1 cellular context compared by ENCODE assay signal in the genomic region with DNA sequence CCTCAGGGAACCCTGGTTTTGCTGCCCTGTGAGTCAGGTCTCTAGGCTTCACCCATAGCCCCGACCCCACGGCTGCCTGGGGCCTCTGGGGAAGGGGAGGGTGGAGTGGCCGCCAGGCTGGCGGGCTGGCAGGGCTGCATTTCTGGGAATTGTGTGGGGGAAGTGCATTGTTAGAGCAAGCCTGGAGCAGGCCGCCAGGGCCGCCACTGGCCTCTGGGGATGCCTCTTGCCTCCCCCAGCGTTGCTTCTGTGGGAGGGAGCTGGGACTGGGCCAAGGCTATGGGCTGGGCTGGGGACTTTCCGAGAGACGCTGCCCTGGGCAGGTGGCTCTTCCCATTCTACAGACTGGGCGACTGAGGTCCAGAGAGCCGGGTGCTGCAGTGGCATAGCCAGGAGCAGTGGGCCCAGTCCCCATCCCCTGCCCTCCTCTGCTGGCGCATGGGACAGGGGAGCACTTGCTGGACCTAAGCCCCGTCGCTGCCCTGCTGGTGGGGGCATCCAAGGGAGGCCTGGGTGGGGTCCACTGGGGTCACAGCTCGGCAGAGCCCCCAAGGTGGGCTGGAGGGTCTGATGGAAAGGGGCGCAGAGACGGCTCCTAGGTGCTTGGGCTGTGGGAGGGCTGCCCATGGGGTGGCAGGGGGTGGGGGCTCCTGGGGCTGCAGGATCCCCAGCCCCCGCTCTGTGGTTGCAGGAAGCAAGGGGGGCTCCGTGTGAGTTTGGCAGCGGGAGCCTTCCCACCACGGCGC.
TF ChIP-seq lines count a peak whose summit lies in the region.

No MANE protein-coding gene starts in this region.

TF ChIP-seq in HepG2, 621 proteins besides CTCF, POLR2A, EP300 and RAD21 (continued from another document):
- TF ChIP-seq SMAD9 (CRISPR knock-in tag; IDR thresholded peaks at IDR 0.05) (peak; percentile 28; the same call in 1 of the 2 replicates), CBX5 (CRISPR knock-in tag; IDR thresholded peaks at IDR 0.05; ENCODE audit: borderline replicate concordance) (peak; percentile 92), ZSCAN21 (CRISPR knock-in tag; IDR thresholded peaks at IDR 0.05; ENCODE audit: borderline replicate concordance) (no peak; the same call in 1 of the 2 replicates), HOXA9 (CRISPR knock-in tag; IDR thresholded peaks at IDR 0.05; ENCODE audit: borderline replicate concordance) (0 out of 2 replicates have a peak, but pooled peaks have one; percentile 12), ZNF841 (CRISPR knock-in tag; IDR thresholded peaks at IDR 0.05; ENCODE audit: borderline replicate concordance) (no peak), HDAC2 (CRISPR knock-in tag; IDR thresholded peaks at IDR 0.05) (peak; percentile 91), NFYC (CRISPR knock-in tag; IDR thresholded peaks at IDR 0.05) (no peak), SAFB2 (CRISPR knock-in tag; IDR thresholded peaks at IDR 0.05; ENCODE audit: borderline replicate concordance, low read depth) (0 out of 2 replicates have a peak, but pooled peaks have one; percentile 8), CEBPB (IDR thresholded peaks at IDR 0.05; ENCODE audit: borderline replicate concordance, low read depth, low read length) (no peak), ZNF160 (CRISPR knock-in tag; IDR thresholded peaks at IDR 0.05) (0 out of 2 replicates have a peak, but pooled peaks have one; percentile 41), ZKSCAN8 (CRISPR knock-in tag; IDR thresholded peaks at IDR 0.05; ENCODE audit: borderline replicate concordance) (peak; percentile 73), SNAPC2 (CRISPR knock-in tag; IDR thresholded peaks at IDR 0.05) (0 out of 2 replicates have a peak, but pooled peaks have one; percentile 39), XRCC5 (optimal IDR thresholded peaks at IDR 0.05; ENCODE audit: low read length) (no peak), ZNF343 (CRISPR knock-in tag; IDR thresholded peaks at IDR 0.05) (no peak)
- TF ChIP-seq, protein P1, sequence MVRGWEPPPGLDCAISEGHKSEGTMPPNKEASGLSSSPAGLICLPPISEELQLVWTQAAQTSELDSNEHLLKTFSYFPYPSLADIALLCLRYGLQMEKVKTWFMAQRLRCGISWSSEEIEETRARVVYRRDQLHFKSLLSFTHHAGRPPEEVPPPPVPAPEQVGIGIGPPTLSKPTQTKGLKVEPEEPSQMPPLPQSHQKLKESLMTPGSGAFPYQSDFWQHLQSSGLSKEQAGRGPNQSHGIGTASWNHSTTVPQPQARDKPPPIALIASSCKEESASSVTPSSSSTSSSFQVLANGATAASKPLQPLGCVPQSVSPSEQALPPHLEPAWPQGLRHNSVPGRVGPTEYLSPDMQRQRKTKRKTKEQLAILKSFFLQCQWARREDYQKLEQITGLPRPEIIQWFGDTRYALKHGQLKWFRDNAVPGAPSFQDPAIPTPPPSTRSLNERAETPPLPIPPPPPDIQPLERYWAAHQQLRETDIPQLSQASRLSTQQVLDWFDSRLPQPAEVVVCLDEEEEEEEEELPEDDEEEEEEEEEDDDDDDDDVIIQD (CRISPR knock-in tag; IDR thresholded peaks at IDR 0.05; ENCODE audit: low read depth), result no peak
- TF ChIP-seq, protein P2, sequence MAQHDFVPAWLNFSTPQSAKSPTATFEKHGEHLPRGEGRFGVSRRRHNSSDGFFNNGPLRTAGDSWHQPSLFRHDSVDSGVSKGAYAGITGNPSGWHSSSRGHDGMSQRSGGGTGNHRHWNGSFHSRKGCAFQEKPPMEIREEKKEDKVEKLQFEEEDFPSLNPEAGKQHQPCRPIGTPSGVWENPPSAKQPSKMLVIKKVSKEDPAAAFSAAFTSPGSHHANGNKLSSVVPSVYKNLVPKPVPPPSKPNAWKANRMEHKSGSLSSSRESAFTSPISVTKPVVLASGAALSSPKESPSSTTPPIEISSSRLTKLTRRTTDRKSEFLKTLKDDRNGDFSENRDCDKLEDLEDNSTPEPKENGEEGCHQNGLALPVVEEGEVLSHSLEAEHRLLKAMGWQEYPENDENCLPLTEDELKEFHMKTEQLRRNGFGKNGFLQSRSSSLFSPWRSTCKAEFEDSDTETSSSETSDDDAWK (CRISPR knock-in tag; IDR thresholded peaks at IDR 0.05), result no peak
- TF ChIP-seq, protein P3, sequence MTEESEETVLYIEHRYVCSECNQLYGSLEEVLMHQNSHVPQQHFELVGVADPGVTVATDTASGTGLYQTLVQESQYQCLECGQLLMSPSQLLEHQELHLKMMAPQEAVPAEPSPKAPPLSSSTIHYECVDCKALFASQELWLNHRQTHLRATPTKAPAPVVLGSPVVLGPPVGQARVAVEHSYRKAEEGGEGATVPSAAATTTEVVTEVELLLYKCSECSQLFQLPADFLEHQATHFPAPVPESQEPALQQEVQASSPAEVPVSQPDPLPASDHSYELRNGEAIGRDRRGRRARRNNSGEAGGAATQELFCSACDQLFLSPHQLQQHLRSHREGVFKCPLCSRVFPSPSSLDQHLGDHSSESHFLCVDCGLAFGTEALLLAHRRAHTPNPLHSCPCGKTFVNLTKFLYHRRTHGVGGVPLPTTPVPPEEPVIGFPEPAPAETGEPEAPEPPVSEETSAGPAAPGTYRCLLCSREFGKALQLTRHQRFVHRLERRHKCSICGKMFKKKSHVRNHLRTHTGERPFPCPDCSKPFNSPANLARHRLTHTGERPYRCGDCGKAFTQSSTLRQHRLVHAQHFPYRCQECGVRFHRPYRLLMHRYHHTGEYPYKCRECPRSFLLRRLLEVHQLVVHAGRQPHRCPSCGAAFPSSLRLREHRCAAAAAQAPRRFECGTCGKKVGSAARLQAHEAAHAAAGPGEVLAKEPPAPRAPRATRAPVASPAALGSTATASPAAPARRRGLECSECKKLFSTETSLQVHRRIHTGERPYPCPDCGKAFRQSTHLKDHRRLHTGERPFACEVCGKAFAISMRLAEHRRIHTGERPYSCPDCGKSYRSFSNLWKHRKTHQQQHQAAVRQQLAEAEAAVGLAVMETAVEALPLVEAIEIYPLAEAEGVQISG (CRISPR knock-in tag; IDR thresholded peaks at IDR 0.05), result peak; percentile 52
- TF ChIP-seq, protein P4, sequence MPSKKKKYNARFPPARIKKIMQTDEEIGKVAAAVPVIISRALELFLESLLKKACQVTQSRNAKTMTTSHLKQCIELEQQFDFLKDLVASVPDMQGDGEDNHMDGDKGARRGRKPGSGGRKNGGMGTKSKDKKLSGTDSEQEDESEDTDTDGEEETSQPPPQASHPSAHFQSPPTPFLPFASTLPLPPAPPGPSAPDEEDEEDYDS (CRISPR knock-in tag; IDR thresholded peaks at IDR 0.05), result peak; percentile 68; the same call in 1 of the 2 replicates
- TF ChIP-seq, protein P5, sequence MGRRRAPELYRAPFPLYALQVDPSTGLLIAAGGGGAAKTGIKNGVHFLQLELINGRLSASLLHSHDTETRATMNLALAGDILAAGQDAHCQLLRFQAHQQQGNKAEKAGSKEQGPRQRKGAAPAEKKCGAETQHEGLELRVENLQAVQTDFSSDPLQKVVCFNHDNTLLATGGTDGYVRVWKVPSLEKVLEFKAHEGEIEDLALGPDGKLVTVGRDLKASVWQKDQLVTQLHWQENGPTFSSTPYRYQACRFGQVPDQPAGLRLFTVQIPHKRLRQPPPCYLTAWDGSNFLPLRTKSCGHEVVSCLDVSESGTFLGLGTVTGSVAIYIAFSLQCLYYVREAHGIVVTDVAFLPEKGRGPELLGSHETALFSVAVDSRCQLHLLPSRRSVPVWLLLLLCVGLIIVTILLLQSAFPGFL (CRISPR knock-in tag; IDR thresholded peaks at IDR 0.05), result no peak
